ENCODE assay signal across 26 cellular contexts in the genomic region with DNA sequence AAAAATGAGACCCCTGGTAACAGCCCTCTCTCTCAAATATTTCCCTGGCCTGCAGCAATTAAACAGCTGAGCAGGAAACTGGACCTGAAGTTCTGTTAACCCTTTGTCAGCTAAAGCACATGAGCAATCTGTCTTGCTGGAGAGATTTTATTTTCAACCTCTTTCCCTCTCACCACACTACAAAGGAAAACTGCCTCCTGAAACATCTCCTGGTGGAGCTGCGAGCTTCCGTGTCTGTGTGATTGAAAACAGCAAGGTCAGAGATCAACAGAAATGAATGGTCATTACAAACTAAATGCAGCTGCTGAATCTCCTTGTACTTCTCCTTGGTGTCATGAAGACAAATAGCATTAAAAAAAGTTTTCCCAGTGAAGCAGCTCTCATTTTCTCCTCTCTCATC.
A peak's percentile ranks its signal among the peaks of the same experiment; 100 is the strongest.
DNase-seq lines count a peak whose midpoint lies in the region; ATAC-seq, FAIRE-seq and TF ChIP-seq lines count a peak whose summit lies in the region.
"Had no signal": no experiment of that assay in that cellular context is flagged by ENCODE, and none has a peak within 500 bp of the region (broad histone marks: within the 10 kb centered on the region; RNA-seq: fewer than 3 reads in every experiment).

No MANE protein-coding gene starts in this region.

- no peak overlapping the region for H2BK12ac ChIP-seq in trophoblast cell (ENCODE audit: low read length)

- TF ChIP-seq POLR2A in K562 (conservative IDR thresholded peaks at IDR 0.05), result no peak

- ATAC-seq in K562, result no peak
- ATAC-seq: Right ventricle myocardium inferior had no signal

- TF ChIP-seq CTCF in K562 (IDR thresholded peaks at IDR 0.05 in 2 of 3, conservative IDR thresholded peaks at IDR 0.05 in 1 of 3; ENCODE audit: insufficient read depth in 2 of 3, low read depth in 1 of 3, low read length in 3 of 3) (no peak), kidney (IDR thresholded peaks at IDR 0.05; ENCODE audit: borderline replicate concordance, extremely low read depth, insufficient read depth) (no peak), SK-N-SH (IDR thresholded peaks at IDR 0.05) (no peak)

- WGBS in K562 (ENCODE audit: insufficient coverage, low coverage, missing lambda C conversion rate), result 11% methylated on average over 2 of the region's 2 CpGs
- no CpG with 5 or more reads among the region's 2 CpGs for WGBS in trophoblast cell (ENCODE audit: extremely low coverage, insufficient coverage, insufficient read length)
- 61% methylated on average over 2 of the region's 2 CpGs for WGBS in SK-N-SH (ENCODE audit: low lambda C conversion rate)

- peaks cover 2 to 10% of the 10 kb centered on the region in 2 experiments; a peak in 3 of 5 replicates for H3K4me1 ChIP-seq in K562 (replicated peaks in 1 of 2; ENCODE audit: control insufficient read depth in 2 of 2, insufficient read depth in 2 of 2, low read length in 2 of 2)
- H3K4me1 ChIP-seq in trophoblast cell (ENCODE audit: control insufficient read depth in 1 of 2, insufficient read depth in 2 of 2, low read length in 2 of 2), result peaks cover 5 to 8% of the 10 kb centered on the region in 2 experiments
- H3K4me1 ChIP-seq in kidney (ENCODE audit: control insufficient read depth in 1 of 2, insufficient read depth in 1 of 2, low read depth in 1 of 2, low read length in 2 of 2), result no peaks in the 10 kb centered on the region
- no peaks in the 10 kb centered on the region for H3K4me1 ChIP-seq in SK-N-SH (ENCODE audit: control insufficient read depth in 1 of 2, insufficient read depth in 2 of 2, low read depth in 1 of 2, low read length in 1 of 2)
- H3K4me1 ChIP-seq: SJSA1 had no signal

- POLR2A ChIA-PET in K562 (lab: Yijun Ruan, JAX), result interaction anchor here (0.9 kb wide), 1 partner anchor 27 kb away, joined by 4 read pairs; no protein-coding TSS in a partner anchor
- POLR2A ChIA-PET in SK-N-SH (lab: Yijun Ruan, JAX), result no interaction called here

- H3K4me3 ChIP-seq in K562, result no peak overlapping the region
- no peak overlapping the region for H3K4me3 ChIP-seq in trophoblast cell (ENCODE audit: low read depth, low read length)
- no peak overlapping the region for H3K4me3 ChIP-seq in kidney (ENCODE audit: low read length in 2 of 2)
- H3K4me3 ChIP-seq in SK-N-SH (ENCODE audit: low read depth in 2 of 2, low read length in 1 of 2), result no peak overlapping the region
- H3K4me3 ChIP-seq: GM23248, MG63, PC-9, SJSA1 had no signal

- no peak overlapping the region for H4K8ac ChIP-seq in trophoblast cell (ENCODE audit: low read depth, low read length)

- H2AK5ac ChIP-seq in trophoblast cell (ENCODE audit: low read length), result no peak overlapping the region

- no peak overlapping the region for H4K91ac ChIP-seq in trophoblast cell (ENCODE audit: low read depth, low read length)

- H3K9me3 ChIP-seq in K562 (replicated peaks; ENCODE audit: control insufficient read depth, insufficient read depth, low read depth, low read length) (no peaks in the 10 kb centered on the region), trophoblast cell (ENCODE audit: insufficient read depth, low read depth, low read length) (no peaks in the 10 kb centered on the region), kidney (ENCODE audit: control insufficient read depth in 1 of 2, low read length in 2 of 2) (no peaks in the 10 kb centered on the region), SK-N-SH (no peaks in the 10 kb centered on the region)
- H3K9me3 ChIP-seq: MG63, SJSA1 had no signal

- H3K9me1 ChIP-seq in K562 (ENCODE audit: control insufficient read depth, insufficient read depth, low read length), result no peaks in the 10 kb centered on the region

- in situ Hi-C loops in K562 (cut with MboI), result no loop called here

- no peak overlapping the region for H3K14ac ChIP-seq in trophoblast cell (ENCODE audit: low read length)

- no peak overlapping the region for H3K9ac ChIP-seq in K562 (ENCODE audit: insufficient read depth in 1 of 2, low read depth in 2 of 2, low read length in 2 of 2)
- no peak overlapping the region for H3K9ac ChIP-seq in trophoblast cell (ENCODE audit: low read length)
- H3K9ac ChIP-seq in kidney (ENCODE audit: low read length in 2 of 2), result no peak overlapping the region
- H3K9ac ChIP-seq in SK-N-SH, result no peak overlapping the region
- H3K9ac ChIP-seq: GM23248 had no signal

- H3K4me2 ChIP-seq in K562 (ENCODE audit: insufficient read depth, low read length), result no peak overlapping the region
- peak overlapping the region; percentile 35 for H3K4me2 ChIP-seq in trophoblast cell (ENCODE audit: low read length)
- no peak overlapping the region for H3K4me2 ChIP-seq in SK-N-SH
- H3K4me2 ChIP-seq: PC-9 had no signal

- no TSS peak for BruUV-seq in K562 (replicated peaks; lab: Mats Ljungman, UMichigan)

- H4K20me1 ChIP-seq in K562 (replicated peaks; ENCODE audit: control insufficient read depth, insufficient read depth, low read length) (no peaks in the 10 kb centered on the region), SK-N-SH (ENCODE audit: insufficient read depth) (no peaks in the 10 kb centered on the region)

- intact Hi-C loops in K562 (cut with micrococcal nuclease), result no loop called here
- intact Hi-C loops in kidney (cut with DNase I), result no loop called here

- no peaks in the 10 kb centered on the region for H3F3A ChIP-seq in SK-N-SH (replicated peaks; ENCODE audit: insufficient read depth)

- no peak for TF ChIP-seq EP300 in K562 (IDR thresholded peaks at IDR 0.05; ENCODE audit: low read length)
- no peak for TF ChIP-seq EP300 in SK-N-SH (IDR thresholded peaks at IDR 0.05; ENCODE audit: borderline replicate concordance in 1 of 2, low read depth in 1 of 2, low read length in 1 of 2)

- H3K9me2 ChIP-seq in SK-N-SH, result no peaks in the 10 kb centered on the region

- H3K79me2 ChIP-seq in K562 (ENCODE audit: control insufficient read depth, insufficient read depth, low read length) (no peaks in the 10 kb centered on the region), trophoblast cell (ENCODE audit: control insufficient read depth, insufficient read depth, low read length, poor library complexity) (no peaks in the 10 kb centered on the region), SK-N-SH (ENCODE audit: insufficient read depth) (no peaks in the 10 kb centered on the region)

- no peaks in the 10 kb centered on the region for H3K79me1 ChIP-seq in trophoblast cell (ENCODE audit: low read length)

- TF ChIP-seq RAD21 in K562 (CRISPR knock-in tag; conservative IDR thresholded peaks at IDR 0.05 in 1 of 2, IDR thresholded peaks at IDR 0.05 in 1 of 2), result no peak
- TF ChIP-seq RAD21 in SK-N-SH (IDR thresholded peaks at IDR 0.05; ENCODE audit: low read length), result no peak

- no peak overlapping the region for H3K4ac ChIP-seq in trophoblast cell (ENCODE audit: low read depth, low read length)

- FAIRE-seq in K562 (lab: Jason Lieb, UNC) (no peak), kidney (lab: Jason Lieb, UNC) (no peak)
- FAIRE-seq: GM18507 had no signal

- H3K27ac ChIP-seq in K562 (ENCODE audit: extremely low read depth, low read depth, low read length), result no peak overlapping the region
- peak overlapping the region; percentile 71 for H3K27ac ChIP-seq in trophoblast cell (ENCODE audit: low read depth, low read length)
- no peak overlapping the region for H3K27ac ChIP-seq in kidney (ENCODE audit: low read depth in 2 of 2, low read length in 2 of 2)
- no peak overlapping the region for H3K27ac ChIP-seq in SK-N-SH (ENCODE audit: low read depth in 2 of 2, low read length in 1 of 2)
- H3K27ac ChIP-seq: GM23248, PC-9, SJSA1 had no signal

- H3K36me3 ChIP-seq in K562 (ENCODE audit: control insufficient read depth, insufficient read depth, low read length) (no peaks in the 10 kb centered on the region), trophoblast cell (ENCODE audit: control insufficient read depth in 1 of 2, insufficient read depth in 2 of 2, low read length in 2 of 2) (no peaks in the 10 kb centered on the region), kidney (ENCODE audit: control insufficient read depth in 1 of 2, insufficient read depth in 2 of 2, low read length in 2 of 2) (no peaks in the 10 kb centered on the region), SK-N-SH (replicated peaks in 1 of 2; ENCODE audit: control insufficient read depth in 1 of 2, insufficient read depth in 2 of 2, low read length in 1 of 2) (no peaks in the 10 kb centered on the region)
- H3K36me3 ChIP-seq: MG63, SJSA1 had no signal

- no peak overlapping the region for H2BK5ac ChIP-seq in trophoblast cell (ENCODE audit: low read depth, low read length, poor library complexity)

- no peak overlapping the region for H4K12ac ChIP-seq in trophoblast cell (ENCODE audit: low read depth, low read length)

- DNase-seq in NCI-H146 (lab: John Stamatoyannopoulos, UW), result peak; percentile 46
- DNase-seq in K562 (ENCODE audit: extremely low read depth in 1 of 4, low spot score in 3 of 4), result no peak
- DNase-seq in left kidney (ENCODE audit: low read depth, low spot score), result peak; percentile 81
- no peak for DNase-seq in trophoblast cell
- no peak for DNase-seq in kidney
- DNase-seq in SK-N-SH, result no peak
- no peak for DNase-seq in NCI-H82 treated with DMSO at 0.1 percent for 48 hours (lab: John Stamatoyannopoulos, UW; ENCODE audit: unreplicated experiment)
- DNase-seq: AML-193; C1 segment of cervical spinal cord; CD4-positive, alpha-beta memory T cell; COR-L47; DMS53; GM23248; H9; KG1; MG63; NCI-H1105 treated with DMSO at 0.1 percent for 48 hours; NCI-H1694; NCI-H2029 treated with DMSO at 0.1 percent for 48 hours; NCI-H226; NCI-H510A; NK-92 treated with Interleukin-12 subunit alpha and Interleukin-12 subunit beta, amount 100 ng/mL, for 24 hours had no signal

- no peaks in the 10 kb centered on the region; a peak in 1 of 5 replicates for H3K27me3 ChIP-seq in K562 (ENCODE audit: control insufficient read depth in 2 of 2, insufficient read depth in 2 of 2, low read length in 2 of 2)
- H3K27me3 ChIP-seq in trophoblast cell (ENCODE audit: insufficient read depth, low read length), result no peaks in the 10 kb centered on the region
- no peaks in the 10 kb centered on the region; the same call in 1 of the 2 replicates for H3K27me3 ChIP-seq in SK-N-SH (ENCODE audit: insufficient read depth)
- H3K27me3 ChIP-seq: MG63 had no signal

- CTCF ChIA-PET in K562 (lab: Yijun Ruan, JAX; ENCODE audit: low intra/inter-chr PET ratio) (no interaction called here), SK-N-SH (lab: Yijun Ruan, JAX) (interaction anchor here (1.2 to 1.5 kb wide), 2 partner anchors 9 to 21 kb away, joined by 3 read pairs; no protein-coding TSS in a partner anchor)

- H3K23ac ChIP-seq in trophoblast cell (ENCODE audit: low read length), result no peak overlapping the region

- H2AFZ ChIP-seq in K562 (ENCODE audit: low read depth, low read length) (peak overlapping the region; percentile 2; the same call in 1 of the 2 replicates), trophoblast cell (ENCODE audit: insufficient read depth, low read length, poor library complexity) (no peak overlapping the region), SK-N-SH (ENCODE audit: low read depth) (no peak overlapping the region)
- H2AFZ ChIP-seq: GM23248, PC-9 had no signal

- no peak overlapping the region for H3K18ac ChIP-seq in trophoblast cell (ENCODE audit: low read length)

- no peak overlapping the region for H2BK120ac ChIP-seq in trophoblast cell (ENCODE audit: insufficient read depth, low read length, poor library complexity)

TF ChIP-seq in SK-N-SH, 30 proteins besides CTCF, POLR2A, EP300 and RAD21 (continues in another document):
- TF ChIP-seq NFIC (IDR thresholded peaks at IDR 0.05; ENCODE audit: borderline replicate concordance) (no peak), SMC3 (IDR thresholded peaks at IDR 0.05; ENCODE audit: low read depth, low read length) (no peak)

Comparison
In these comparisons a context has a peak if more than half of its experiments do, and no peak if none do; other contexts are left out.
1. DNase-seq: peak in NCI-H146 (single experiment) and left kidney (single experiment); none in K562 (0 of 4), trophoblast cell (0 of 2), kidney (single experiment), SK-N-SH (single experiment) and NCI-H82 treated with DMSO at 0.1 percent for 48 hours (single experiment).